12 cellular contexts compared by ENCODE assay signal in genomic region chr18:2515408-2515807, GRCh38. TPM values are rescaled to one million over a fixed set of nuclear protein-coding genes. Genes with fewer than 3 reads are reported as not detected.
A peak's percentile ranks its signal among the peaks of the same experiment; 100 is the strongest.
DNase-seq lines count a peak whose midpoint lies in the region; ATAC-seq and TF ChIP-seq lines count a peak whose summit lies in the region.
"Had no signal": no experiment of that assay in that cellular context is flagged by ENCODE, and none has a peak within 500 bp of the region (broad histone marks: within the 10 kb centered on the region; RNA-seq: fewer than 3 reads in every experiment).

No MANE protein-coding gene starts in this region.

- CTCF ChIA-PET in activated naive CD4-positive, alpha-beta T cell treated with anti-CD3 and anti-CD28 coated beads, Interleukin-2, amount 10 ng/mL, durations not matched to agents 7 days and 5 days (lab: Charles Lee): no interaction called here

- in situ Hi-C loops in Caki2 (cut with HindIII; ENCODE audit: low pct_unique_long_range_greater_than_20kb, low sequenced_read_pairs): no loop called here

- peak overlapping the region in 5 of 6 donors; percentile 4 to 71 (median 26) for H3K27ac Mint-ChIP-seq in naive B cell
- H3K27ac Mint-ChIP-seq in CD14-positive monocyte: no peak overlapping the region
- no peak overlapping the region for H3K27ac Mint-ChIP-seq in glutamatergic neuron (ENCODE audit: unreplicated experiment)
- H3K27ac Mint-ChIP-seq in activated naive CD4-positive, alpha-beta T cell treated with anti-CD3 and anti-CD28 coated beads, Interleukin-2, amount 10 ng/mL, durations not matched to agents 7 days and 5 days: no peak overlapping the region
- H3K27ac Mint-ChIP-seq: activated CD4-positive, alpha-beta T cell treated with anti-CD3 and anti-CD28 coated beads, Interleukin-2, amount 10 ng/mL, durations not matched to agents 7 days and 5 days had no signal

- no peaks in the 10 kb centered on the region for H3K36me3 Mint-ChIP-seq in naive B cell
- no peaks in the 10 kb centered on the region for H3K36me3 Mint-ChIP-seq in CD14-positive monocyte
- no peaks in the 10 kb centered on the region for H3K36me3 Mint-ChIP-seq in glutamatergic neuron (ENCODE audit: unreplicated experiment)
- H3K36me3 Mint-ChIP-seq in activated naive CD4-positive, alpha-beta T cell treated with anti-CD3 and anti-CD28 coated beads, Interleukin-2, amount 10 ng/mL, durations not matched to agents 7 days and 5 days: no peaks in the 10 kb centered on the region

- DNase-seq in Caki2 (ENCODE audit: low read depth) (peak; percentile 44), NCI-H460 (ENCODE audit: extremely low read depth, low read depth) (peak; percentile 44), dermis blood vessel endothelial cell (peak; percentile 89), naive B cell (no peak), CD14-positive monocyte (ENCODE audit: low spot score) (no peak), sciatic nerve (ENCODE audit: low spot score) (no peak), glutamatergic neuron (no peak)
- no peak for DNase-seq in activated naive CD4-positive, alpha-beta T cell treated with anti-CD3 and anti-CD28 coated beads, Interleukin-2, amount 10 ng/mL, durations not matched to agents 7 days and 5 days
- DNase-seq: activated CD4-positive, alpha-beta T cell treated with anti-CD3 and anti-CD28 coated beads, Interleukin-2, amount 10 ng/mL, durations not matched to agents 7 days and 5 days; head of caudate nucleus; NCI-H187; stimulated activated naive CD4-positive, alpha-beta T cell had no signal

- H3K4me1 Mint-ChIP-seq in naive B cell (peaks cover 10 to 15% (median 14%) of the 10 kb centered on the region in 3 donors), CD14-positive monocyte (peaks cover 18% of the 10 kb centered on the region), glutamatergic neuron (ENCODE audit: low read depth, unreplicated experiment) (peaks cover 8% of the 10 kb centered on the region)
- H3K4me1 Mint-ChIP-seq in activated naive CD4-positive, alpha-beta T cell treated with anti-CD3 and anti-CD28 coated beads, Interleukin-2, amount 10 ng/mL, durations not matched to agents 7 days and 5 days: peaks cover 18% of the 10 kb centered on the region

- peaks cover 0 to 11% (median 0%) of the 10 kb centered on the region in 3 donors for H3K27me3 Mint-ChIP-seq in naive B cell
- H3K27me3 Mint-ChIP-seq in CD14-positive monocyte (ENCODE audit: low read depth in 3 of 3): peaks cover 0 to 5% (median 2%) of the 10 kb centered on the region in 3 donors
- no peaks in the 10 kb centered on the region for H3K27me3 Mint-ChIP-seq in glutamatergic neuron (ENCODE audit: unreplicated experiment)
- H3K27me3 Mint-ChIP-seq in activated naive CD4-positive, alpha-beta T cell treated with anti-CD3 and anti-CD28 coated beads, Interleukin-2, amount 10 ng/mL, durations not matched to agents 7 days and 5 days: no peaks in the 10 kb centered on the region
- H3K27me3 Mint-ChIP-seq: activated CD4-positive, alpha-beta T cell treated with anti-CD3 and anti-CD28 coated beads, Interleukin-2, amount 10 ng/mL, durations not matched to agents 7 days and 5 days had no signal

- intact Hi-C loops in CD14-positive monocyte (cut with micrococcal nuclease) (no loop called here), sciatic nerve (cut with DNase I) (no loop called here)

- H3K9me3 Mint-ChIP-seq in naive B cell (peaks cover 0 to 9% (median 0%) of the 10 kb centered on the region in 7 donors), CD14-positive monocyte (peaks cover 0 to 5% (median 2%) of the 10 kb centered on the region in 7 donors), glutamatergic neuron (ENCODE audit: unreplicated experiment) (peaks cover 1% of the 10 kb centered on the region)
- no peaks in the 10 kb centered on the region for H3K9me3 Mint-ChIP-seq in activated naive CD4-positive, alpha-beta T cell treated with anti-CD3 and anti-CD28 coated beads, Interleukin-2, amount 10 ng/mL, durations not matched to agents 7 days and 5 days
- H3K9me3 Mint-ChIP-seq: activated CD4-positive, alpha-beta T cell treated with anti-CD3 and anti-CD28 coated beads, Interleukin-2, amount 10 ng/mL, durations not matched to agents 7 days and 5 days had no signal

- ATAC-seq in naive B cell (ENCODE audit: low read depth in 2 of 2): no peak
- ATAC-seq in sciatic nerve: no peak

- TF ChIP-seq CTCF in CD14-positive monocyte (IDR thresholded peaks at IDR 0.05) (no peak), glutamatergic neuron (IDR thresholded peaks at IDR 0.05; ENCODE audit: partially characterized antibody, unreplicated experiment) (no peak)

- H3K4me3 Mint-ChIP-seq in naive B cell (no peak overlapping the region), CD14-positive monocyte (no peak overlapping the region), glutamatergic neuron (ENCODE audit: unreplicated experiment) (no peak overlapping the region)
- H3K4me3 Mint-ChIP-seq in activated naive CD4-positive, alpha-beta T cell treated with anti-CD3 and anti-CD28 coated beads, Interleukin-2, amount 10 ng/mL, durations not matched to agents 7 days and 5 days: no peak overlapping the region
- H3K4me3 Mint-ChIP-seq: activated CD4-positive, alpha-beta T cell treated with anti-CD3 and anti-CD28 coated beads, Interleukin-2, amount 10 ng/mL, durations not matched to agents 7 days and 5 days had no signal

RNA-seq across cellular contexts. Expression of gene METTL4, which starts 55.9 kb away (rescaled TPM):
- total RNA-seq in Caki2 (2014; rRNA removed; shearing (Covaris generic); ENCODE audit: low replicate concordance): 8.8 and 14.0 TPM in 2 replicates
- 14.7 and 15.1 TPM in 2 replicates for total RNA-seq in NCI-H460 (2014; rRNA removed; shearing (Covaris generic))
- 15.0 and 21.4 TPM in 2 replicates for polyA plus RNA-seq in NCI-H460 (2014; cell fraction: nucleus; rRNA removed)
- total RNA-seq in dermis blood vessel endothelial cell (14.3 and 14.8 TPM in 2 replicates), sciatic nerve (12.4 TPM), glutamatergic neuron (ENCODE audit: unreplicated experiment) (15.4 TPM)
- polyA plus RNA-seq in naive B cell (ENCODE audit: low read depth in 6 of 6) (10 to 100 TPM in 5 of 6 donors, 1 to 10 TPM in 1; 4.0 to 18.0 (median 15.5) TPM), CD14-positive monocyte (1 to 10 TPM; 3.0 to 4.1 TPM)

RNA-seq across cellular contexts. Expression of gene NDC80, which starts 55.9 kb away (rescaled TPM):
- 24.5 and 34.4 TPM in 2 replicates for total RNA-seq in Caki2 (2014; rRNA removed; shearing (Covaris generic); ENCODE audit: low replicate concordance)
- 32.3 and 36.9 TPM in 2 replicates for total RNA-seq in NCI-H460 (2014; rRNA removed; shearing (Covaris generic))
- polyA plus RNA-seq in NCI-H460 (2014; cell fraction: nucleus; rRNA removed): 14.1 and 19.9 TPM in 2 replicates
- total RNA-seq in dermis blood vessel endothelial cell (9.0 and 38.6 TPM in 2 replicates), sciatic nerve (1.3 TPM), glutamatergic neuron (ENCODE audit: unreplicated experiment) (7.7 TPM)
- polyA plus RNA-seq in naive B cell (ENCODE audit: low read depth in 6 of 6) (1 to 10 TPM in 5 of 6 donors, not detected in 1; 1.7 to 3.5 (median 2.7) TPM), CD14-positive monocyte (not detected)

Comparison
In these comparisons a context has a peak if more than half of its experiments do, and no peak if none do; other contexts are left out.
1. DNase-seq: peak in Caki2 (single experiment), NCI-H460 (single experiment) and dermis blood vessel endothelial cell (single experiment); none in naive B cell (single experiment), CD14-positive monocyte (single experiment), sciatic nerve (single experiment), glutamatergic neuron (single experiment) and activated naive CD4-positive, alpha-beta T cell treated with anti-CD3 and anti-CD28 coated beads, Interleukin-2, amount 10 ng/mL, durations not matched to agents 7 days and 5 days (single experiment).
2. H3K27ac Mint-ChIP-seq: peak in naive B cell (5 of 6); none in CD14-positive monocyte (0 of 7), glutamatergic neuron (single experiment) and activated naive CD4-positive, alpha-beta T cell treated with anti-CD3 and anti-CD28 coated beads, Interleukin-2, amount 10 ng/mL, durations not matched to agents 7 days and 5 days (single experiment).